8 cellular contexts compared by ENCODE assay signal in the genomic region with DNA sequence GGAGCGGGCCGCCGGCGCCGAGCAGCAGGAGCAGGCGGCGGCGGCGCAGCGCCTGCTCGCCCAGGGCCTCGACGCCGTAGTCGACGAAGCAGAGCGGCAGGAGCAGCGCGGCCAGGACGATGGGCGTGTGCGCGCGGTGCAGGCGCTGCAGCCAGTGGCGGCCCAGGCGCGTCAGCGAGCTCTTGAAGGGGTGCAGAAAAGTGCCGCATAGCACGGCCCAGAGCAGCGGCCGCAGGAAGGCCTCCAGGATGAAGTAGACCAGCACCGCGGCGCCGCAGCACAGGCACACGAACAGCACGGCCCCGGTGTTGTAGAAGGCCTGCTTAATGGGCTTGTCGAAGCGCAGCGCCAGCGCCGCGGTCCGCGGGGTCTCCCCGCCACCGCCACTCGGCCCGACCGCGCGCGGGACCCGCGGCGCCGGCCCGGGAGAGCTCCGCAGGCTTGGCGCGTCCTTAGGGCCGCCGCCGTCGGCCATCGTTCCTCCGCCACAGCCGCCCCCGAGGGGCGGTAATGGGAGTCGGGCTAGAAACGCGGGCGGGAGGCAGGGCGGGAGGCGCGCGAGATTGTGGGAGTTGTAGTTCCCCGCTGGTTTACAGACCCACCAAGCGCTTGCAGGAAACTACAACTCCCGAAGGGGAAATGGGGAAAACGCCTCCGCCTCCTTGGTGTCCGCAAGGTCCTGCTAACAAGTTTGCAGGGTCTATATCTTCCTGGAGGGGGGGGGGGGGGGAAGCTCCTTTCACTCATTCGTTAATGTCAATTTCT. TPM values are rescaled to one million over a fixed set of nuclear protein-coding genes. Genes with fewer than 3 reads are reported as not detected.
DNase-seq lines count a peak whose midpoint lies in the region; ATAC-seq and TF ChIP-seq lines count a peak whose summit lies in the region.

Gene TMEM245 (minus strand): TSS at position 509 of the 765 bp plus-strand sequence. CDS start 34 bp downstream, at position 475.

- DNase-seq in AG20443 (ENCODE audit: low spot score) (peak; percentile 95), NCI-H510A (lab: John Stamatoyannopoulos, UW) (peak; percentile 96), cerebellum (ENCODE audit: low spot score) (peak; percentile 93), kidney epithelial cell (ENCODE audit: low read depth) (peak; percentile 100)
- peak; percentile 89 for DNase-seq in activated CD4-positive, alpha-beta T cell treated with anti-CD3 and anti-CD28 coated beads for 1 hour
- peak; percentile 91 to 92 for DNase-seq in stimulated activated CD4-positive, alpha-beta T cell treated with anti-CD3 and anti-CD28 coated beads, Interleukin-15, amount 100 ng/mL, for 48 hours (ENCODE audit: low read depth in 2 of 2)

- H3K27me3 ChIP-seq in kidney epithelial cell (ENCODE audit: control insufficient read depth, insufficient read depth, low read length) = no peaks in the 10 kb centered on the region

- TF ChIP-seq POLR2A in GM19099 (IDR thresholded peaks at IDR 0.05; ENCODE audit: extremely low read depth, insufficient read length, low read depth) = peak; percentile 84

- no peak for TF ChIP-seq CTCF in kidney epithelial cell (IDR thresholded peaks at IDR 0.05; ENCODE audit: insufficient read depth, low read length, poor library complexity, severe bottlenecking)

- peak within 1 kb of the TSS; percentile 76 for H3K4me3 ChIP-seq in kidney epithelial cell (ENCODE audit: low read depth, low read length)

- H3K36me3 ChIP-seq in kidney epithelial cell (ENCODE audit: control insufficient read depth, insufficient read depth, low read length) = no peaks in the 10 kb centered on the region

- ATAC-seq in HG03432 (IDR thresholded peaks at IDR 0.05; ENCODE audit: unreplicated experiment) = peak; percentile 94

RNA-seq across cellular contexts. Expression of gene TMEM245, which starts in this region (rescaled TPM):
- total RNA-seq in cerebellum = 72.0 TPM
- total RNA-seq in kidney epithelial cell = 42.0 and 44.5 TPM in 2 replicates

Comparison
In these comparisons a context has a peak if more than half of its experiments do, and no peak if none do; other contexts are left out.
1. Peak in every context shown above with its lines: DNase-seq, ATAC-seq and H3K4me3 ChIP-seq.